ENCODE assay signal across 15 cellular contexts in genomic region chr10:120480065-120480600, GRCh38. TPM values are rescaled to one million over a fixed set of nuclear protein-coding genes. Genes with fewer than 3 reads are reported as not detected.
DNase-seq lines count a peak whose midpoint lies in the region; ATAC-seq and TF ChIP-seq lines count a peak whose summit lies in the region.
"Had no signal": no experiment of that assay in that cellular context is flagged by ENCODE, and none has a peak within 500 bp of the region (broad histone marks: within the 10 kb centered on the region; RNA-seq: fewer than 3 reads in every experiment).

No MANE protein-coding gene starts in this region.

- H3K4me3 ChIP-seq in GM12864 (ENCODE audit: low read depth, low read length) (no peak overlapping the region), coronary artery (no peak overlapping the region), neural progenitor cell (no peak overlapping the region)
- H3K4me3 ChIP-seq: skin epidermis had no signal

- H2AFZ ChIP-seq in neural progenitor cell (replicated peaks): no peak overlapping the region

- no peaks in the 10 kb centered on the region for H3K4me1 ChIP-seq in neural progenitor cell

- no peaks in the 10 kb centered on the region for H3K36me3 ChIP-seq in neural progenitor cell
- H3K36me3 ChIP-seq: neutrophil had no signal

- no peak overlapping the region for H3K9ac ChIP-seq in neural progenitor cell

- H3K9me3 ChIP-seq in neural progenitor cell (ENCODE audit: low read depth): no peaks in the 10 kb centered on the region
- H3K9me3 ChIP-seq: neutrophil had no signal

- H3K27ac Mint-ChIP-seq in neural progenitor cell: no peak overlapping the region
- H3K27ac Mint-ChIP-seq: activated naive CD8-positive, alpha-beta T cell had no signal

- no peaks in the 10 kb centered on the region for H4K20me1 ChIP-seq in neural progenitor cell (ENCODE audit: low read depth)

- TF ChIP-seq CTCF in GM12864 (IDR thresholded peaks at IDR 0.05; ENCODE audit: low read depth, low read length, missing control alignments) (peak; percentile 36), coronary artery (IDR thresholded peaks at IDR 0.05) (no peak), neural progenitor cell (IDR thresholded peaks at IDR 0.05) (peak; percentile 41)

- H3K4me3 Mint-ChIP-seq in neural progenitor cell: no peak overlapping the region
- H3K4me3 Mint-ChIP-seq: activated naive CD8-positive, alpha-beta T cell had no signal

- peaks cover 8% of the 10 kb centered on the region for H3K9me3 Mint-ChIP-seq in neural progenitor cell

- H3K4me2 ChIP-seq in neural progenitor cell: no peak overlapping the region

- H3K27ac ChIP-seq in coronary artery (no peak overlapping the region), neural progenitor cell (no peak overlapping the region)
- H3K27ac ChIP-seq: neutrophil, skin epidermis had no signal

- H3K27me3 ChIP-seq in neural progenitor cell: no peaks in the 10 kb centered on the region
- H3K27me3 ChIP-seq: neutrophil had no signal

- no peak for ATAC-seq in GM19463 (IDR thresholded peaks at IDR 0.05; ENCODE audit: unreplicated experiment)
- ATAC-seq: activated CD4-positive, CD25-positive, alpha-beta regulatory T cell treated with anti-CD3 and anti-CD28 coated beads, Interleukin-2, amount 50 U/mL, for 24 hours had no signal

- no peaks in the 10 kb centered on the region for H3K36me3 Mint-ChIP-seq in neural progenitor cell
- H3K36me3 Mint-ChIP-seq: activated naive CD8-positive, alpha-beta T cell had no signal

- DNase-seq in GM12864 (ENCODE audit: low read depth) (no peak), NCI-H82 (lab: John Stamatoyannopoulos, UW) (peak; percentile 92), coronary artery (ENCODE audit: low spot score) (peak; percentile 19), neural progenitor cell (ENCODE audit: low spot score) (no peak), NCI-H146 treated with DMSO at 0.1 percent for 48 hours (lab: John Stamatoyannopoulos, UW; ENCODE audit: unreplicated experiment) (no peak), RKO (ENCODE audit: low spot score) (no peak)
- DNase-seq: activated T-cell treated with anti-CD3 and anti-CD28 coated beads for 4 hours, IMR-90, NCI-H146, NCI-H774 had no signal

- peaks cover 2% of the 10 kb centered on the region for H3K27me3 Mint-ChIP-seq in neural progenitor cell (ENCODE audit: insufficient read depth, low read depth)

- no peaks in the 10 kb centered on the region for H3K79me2 ChIP-seq in neural progenitor cell (ENCODE audit: low read depth)

- no peaks in the 10 kb centered on the region for H3K4me1 Mint-ChIP-seq in neural progenitor cell

- no peaks in the 10 kb centered on the region for H3F3A ChIP-seq in neural progenitor cell (ENCODE audit: low read depth)

RNA-seq across cellular contexts. Expression of gene PLPP4, which starts 23.1 kb away (rescaled TPM):
- total RNA-seq in neural progenitor cell (ENCODE audit: low replicate concordance): 0.90 TPM in 1 of 2 replicates, not detected in the other

Comparison
In these comparisons a context has a peak if more than half of its experiments do, and no peak if none do; other contexts are left out.
1. DNase-seq: peak in NCI-H82 (single experiment) and coronary artery (single experiment); none in GM12864 (single experiment), neural progenitor cell (single experiment), NCI-H146 treated with DMSO at 0.1 percent for 48 hours (single experiment) and RKO (single experiment).